ENCODE assay signal across 1 cellular context in genomic region chr9:85541876-85542275, GRCh38.
TF ChIP-seq lines count a peak whose summit lies in the region.

No MANE protein-coding gene starts in this region.

TF ChIP-seq in WTC11, 78 proteins besides CTCF, POLR2A, EP300 and RAD21 (continued from another document):
- TF ChIP-seq ATF2 (CRISPR knock-in tag; IDR thresholded peaks at IDR 0.05; ENCODE audit: borderline replicate concordance, low read depth) (no peak), FOXP4 (CRISPR knock-in tag; IDR thresholded peaks at IDR 0.05) (no peak), ZBTB21 (CRISPR knock-in tag; IDR thresholded peaks at IDR 0.05; ENCODE audit: borderline replicate concordance) (no peak), SOX15 (CRISPR knock-in tag; IDR thresholded peaks at IDR 0.05) (no peak), ETV6 (CRISPR knock-in tag; IDR thresholded peaks at IDR 0.05) (no peak), JUN (CRISPR knock-in tag; IDR thresholded peaks at IDR 0.05) (no peak), AR (CRISPR knock-in tag; IDR thresholded peaks at IDR 0.05) (no peak), NFE2L1 (CRISPR knock-in tag; IDR thresholded peaks at IDR 0.05) (no peak), SMAD3 (CRISPR knock-in tag; IDR thresholded peaks at IDR 0.05; ENCODE audit: borderline replicate concordance) (no peak), TEAD4 (CRISPR knock-in tag; IDR thresholded peaks at IDR 0.05) (no peak), GRHL2 (CRISPR knock-in tag; IDR thresholded peaks at IDR 0.05; ENCODE audit: insufficient replicate concordance, severe bottlenecking) (no peak)
